Comparison of ENCODE assay signal across 8 cellular contexts in the genomic region with DNA sequence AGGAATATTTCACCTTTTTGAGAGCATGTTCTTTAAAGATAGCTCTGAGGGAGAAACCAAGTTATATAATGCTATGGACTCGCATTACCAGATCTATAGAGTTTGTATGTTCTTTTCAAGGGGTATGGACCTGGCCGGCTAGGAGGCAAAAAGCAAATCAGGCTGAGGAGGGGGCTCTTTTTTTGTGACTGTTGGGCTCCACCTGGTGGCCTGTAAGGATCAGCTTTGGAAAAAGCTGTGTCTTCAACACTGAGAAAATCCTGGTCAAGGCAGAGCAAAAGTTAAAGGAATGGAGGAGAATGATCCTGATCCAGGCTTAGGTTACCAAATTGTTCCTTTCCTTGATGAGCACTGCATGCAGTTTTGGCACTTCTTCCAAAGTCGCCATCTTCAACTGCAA.
DNase-seq lines count a peak whose midpoint lies in the region.

No MANE protein-coding gene starts in this region.

- no peaks in the 10 kb centered on the region for H3K9me3 Mint-ChIP-seq in activated CD4-positive, alpha-beta T cell treated with anti-CD3 and anti-CD28 coated beads, Interleukin-2, amount 10 ng/mL, durations not matched to agents 24 days and 14 days

- H3K27me3 Mint-ChIP-seq in activated CD4-positive, alpha-beta T cell treated with anti-CD3 and anti-CD28 coated beads, Interleukin-2, amount 10 ng/mL, durations not matched to agents 24 days and 14 days, result no peaks in the 10 kb centered on the region

- DNase-seq in DMS 273 (lab: John Stamatoyannopoulos, UW; ENCODE audit: unreplicated experiment) (peak; percentile 61), DMS 273 treated with DMSO at 0.1 percent for 48 hours (lab: John Stamatoyannopoulos, UW) (no peak), LHCN-M2 (ENCODE audit: low read depth) (peak; percentile 19), foreskin melanocyte (peak; percentile 17), retina (peak; percentile 38), ureter (ENCODE audit: low spot score) (no peak), mesenteric fat pad (ENCODE audit: low spot score) (no peak)
- DNase-seq in activated CD4-positive, alpha-beta T cell treated with anti-CD3 and anti-CD28 coated beads, Interleukin-2, amount 10 ng/mL, durations not matched to agents 24 days and 14 days, result peak; percentile 68

- peaks cover 3% of the 10 kb centered on the region for H3K36me3 Mint-ChIP-seq in activated CD4-positive, alpha-beta T cell treated with anti-CD3 and anti-CD28 coated beads, Interleukin-2, amount 10 ng/mL, durations not matched to agents 24 days and 14 days (ENCODE audit: low read depth)

- H3K27ac Mint-ChIP-seq in activated CD4-positive, alpha-beta T cell treated with anti-CD3 and anti-CD28 coated beads, Interleukin-2, amount 10 ng/mL, durations not matched to agents 24 days and 14 days, result no peak overlapping the region

- H3K4me1 Mint-ChIP-seq in activated CD4-positive, alpha-beta T cell treated with anti-CD3 and anti-CD28 coated beads, Interleukin-2, amount 10 ng/mL, durations not matched to agents 24 days and 14 days, result peaks cover 10% of the 10 kb centered on the region

- no peak overlapping the region for H3K4me3 Mint-ChIP-seq in activated CD4-positive, alpha-beta T cell treated with anti-CD3 and anti-CD28 coated beads, Interleukin-2, amount 10 ng/mL, durations not matched to agents 24 days and 14 days

- intact Hi-C loops in activated CD4-positive, alpha-beta T cell treated with anti-CD3 and anti-CD28 coated beads, Interleukin-2, amount 10 ng/mL, durations not matched to agents 24 days and 14 days (cut with micrococcal nuclease), result loop anchor here (1.0 to 10.0 kb wide), 3 partner anchors 183 to 236 kb away; no protein-coding TSS in a partner anchor

Comparison
In these comparisons a context has a peak if more than half of its experiments do, and no peak if none do; other contexts are left out.
1. DNase-seq: peak in DMS 273 (single experiment), LHCN-M2 (single experiment), activated CD4-positive, alpha-beta T cell treated with anti-CD3 and anti-CD28 coated beads, Interleukin-2, amount 10 ng/mL, durations not matched to agents 24 days and 14 days (single experiment), foreskin melanocyte (single experiment) and retina (single experiment); none in DMS 273 treated with DMSO at 0.1 percent for 48 hours (single experiment), ureter (single experiment) and mesenteric fat pad (single experiment).